7 cellular contexts compared by ENCODE assay signal in the genomic region with DNA sequence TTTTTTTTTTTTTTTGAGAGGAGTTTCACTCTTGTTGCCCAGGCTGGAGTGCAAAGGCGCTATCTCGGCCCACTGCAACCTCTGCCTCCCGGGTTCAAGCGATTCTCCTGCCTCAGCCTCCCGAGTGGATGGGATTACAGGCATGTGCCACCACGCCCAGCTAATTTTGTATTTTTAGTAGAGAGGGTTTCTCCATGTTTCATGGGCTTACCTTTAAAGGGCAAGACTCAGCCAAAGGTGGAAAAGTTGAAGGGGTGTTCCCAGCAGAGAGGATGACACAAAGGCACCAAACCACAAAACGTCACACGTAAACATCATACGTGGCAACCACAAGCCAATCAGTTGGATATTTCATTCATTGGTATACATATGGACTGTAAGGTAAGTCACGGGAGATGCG. TPM values are rescaled to one million over a fixed set of nuclear protein-coding genes. Genes with fewer than 3 reads are reported as not detected.
A peak's percentile ranks its signal among the peaks of the same experiment; 100 is the strongest.
DNase-seq lines count a peak whose midpoint lies in the region; ATAC-seq and TF ChIP-seq lines count a peak whose summit lies in the region.
"Not testable (repeated sequence)": the region's sequence is repeated elsewhere in the genome, so short reads cannot be mapped to it uniquely, and the experiment has no call there.

No MANE protein-coding gene starts in this region.

- not testable (repeated sequence) for H4K20me1 ChIP-seq in H9 (ENCODE audit: control insufficient read depth, insufficient read depth, insufficient read length)

- H2AK5ac ChIP-seq in H9 (ENCODE audit: insufficient read length, low read length) = not testable (repeated sequence)

- not testable (repeated sequence) for H3K79me2 ChIP-seq in H9 (ENCODE audit: insufficient read depth, low read length)

- H3K4me3 ChIP-seq in right atrium auricular region, gastrocnemius medialis: not testable (repeated sequence)

- not testable (repeated sequence) for H3K9me3 Mint-ChIP-seq in H9, brain

- not testable (repeated sequence) for H2BK120ac ChIP-seq in H9 (ENCODE audit: low read depth, low read length, poor library complexity, severe bottlenecking)

- H3K4ac ChIP-seq in H9 (ENCODE audit: low read depth, low read length) = not testable (repeated sequence)

- not testable (repeated sequence) for TF ChIP-seq CTCF in H9 (conservative IDR thresholded peaks at IDR 0.05); brain (conservative IDR thresholded peaks at IDR 0.05); right atrium auricular region (IDR thresholded peaks at IDR 0.05); gastrocnemius medialis (IDR thresholded peaks at IDR 0.05 in 4 of 5, conservative IDR thresholded peaks at IDR 0.05 in 1 of 5)

- DNase-seq in H9; right atrium auricular region (ENCODE audit: low spot score); gastrocnemius medialis: not testable (repeated sequence)
- peak; percentile 52 for DNase-seq in T-helper 22 cell (ENCODE audit: low read depth)
- DNase-seq in activated T-cell treated with anti-CD3 and anti-CD28 coated beads for 24 hours (ENCODE audit: low read depth) = peak; percentile 53
- DNase-seq in stimulated activated CD8-positive, alpha-beta memory T cell treated with anti-CD3 and anti-CD28 coated beads, Interleukin-4, amount 100 ng/mL, for 4 hours (ENCODE audit: low read depth in 2 of 2, low spot score in 1 of 2) = peak; percentile 31 to 43

- H3K36me3 Mint-ChIP-seq in H9 (ENCODE audit: insufficient read depth in 1 of 3, low read depth in 3 of 3); brain: not testable (repeated sequence)

- not testable (repeated sequence) for H3K36me3 ChIP-seq in right atrium auricular region, gastrocnemius medialis

- H2BK5ac ChIP-seq in H9 (ENCODE audit: insufficient read length, low read length) = not testable (repeated sequence)

- H3K56ac ChIP-seq in H9 (ENCODE audit: insufficient read length, low read depth, low read length) = not testable (repeated sequence)

- H3K27ac ChIP-seq in H9 (ENCODE audit: insufficient read length, low read depth, low read length) = not testable (repeated sequence)
- H3K27ac ChIP-seq in right atrium auricular region (peak overlapping the region; percentile 90 to 92), gastrocnemius medialis (peak overlapping the region; percentile 87 to 96 (median 88))

- in situ Hi-C loops in gastrocnemius medialis (cut with MboI; ENCODE audit: low sequenced_read_pairs in 4 of 4) = not testable (repeated sequence)

- H3K4me3 Mint-ChIP-seq in H9 = peak overlapping the region; percentile 45 to 70; a peak in 3 of 5 replicates
- peak overlapping the region in 3 of 5 experiments; percentile 45 to 63 (median 59) for H3K4me3 Mint-ChIP-seq in brain

- ATAC-seq in gastrocnemius medialis = not testable (repeated sequence)

- H3K18ac ChIP-seq in H9 (ENCODE audit: insufficient read length, low read depth, low read length) = not testable (repeated sequence)

- WGBS in H9 (ENCODE audit: extremely low coverage, insufficient read length, low lambda C conversion rate) = no CpG with 5 or more reads among the region's 11 CpGs

- not testable (repeated sequence) for H3K23ac ChIP-seq in H9 (ENCODE audit: insufficient read length, low read depth, low read length)

- H4K8ac ChIP-seq in H9 (replicated peaks; ENCODE audit: insufficient read length, low read depth, low read length) = not testable (repeated sequence)

- not testable (repeated sequence) for H2BK12ac ChIP-seq in H9 (ENCODE audit: insufficient read length, low read depth, low read length)

- not testable (repeated sequence) for H3K79me1 ChIP-seq in H9 (ENCODE audit: insufficient read depth, low read depth, low read length, poor library complexity, severe bottlenecking)

- not testable (repeated sequence) for H3K4me2 ChIP-seq in H9 (ENCODE audit: insufficient read depth, insufficient read length, low read length)

- not testable (repeated sequence) for H3K23me2 ChIP-seq in H9 (ENCODE audit: insufficient read length, low read depth, low read length, poor library complexity, severe bottlenecking)

- not testable (repeated sequence) for H3K14ac ChIP-seq in H9 (ENCODE audit: insufficient read depth, low read length)

- not testable (repeated sequence) for H3K9me3 ChIP-seq in H9 (ENCODE audit: control insufficient read depth, low read depth, low read length); right atrium auricular region; gastrocnemius medialis

- H2BK15ac ChIP-seq in H9 (ENCODE audit: low read depth, low read length) = not testable (repeated sequence)

- not testable (repeated sequence) for H4K5ac ChIP-seq in H9 (ENCODE audit: insufficient read length, low read depth, low read length)

- H2BK20ac ChIP-seq in H9 (ENCODE audit: low read depth, low read length, poor library complexity, severe bottlenecking) = not testable (repeated sequence)

- H3K27me3 Mint-ChIP-seq in H9 (ENCODE audit: low read depth) = not testable (repeated sequence)
- H3K27me3 Mint-ChIP-seq in brain = peaks cover 15% of the 10 kb centered on the region

- intact Hi-C loops in gastrocnemius medialis (cut with DNase I; ENCODE audit: low total_unique reads) = loop anchor here (2.0 to 10.0 kb wide), 4 partner anchors 88 to 402 kb away; a partner anchor contains a TSS

- not testable (repeated sequence) for H3T11ph ChIP-seq in H9 (ENCODE audit: low read length)

- not testable (repeated sequence) for H4K91ac ChIP-seq in H9 (ENCODE audit: insufficient read length, low read depth, low read length)

- H3K9ac ChIP-seq in H9 (ENCODE audit: extremely low read depth, insufficient read length, low read length) = not testable (repeated sequence)

- H3K27ac Mint-ChIP-seq in H9 = not testable (repeated sequence)
- peak overlapping the region in 1 of 5 experiments; percentile 57 for H3K27ac Mint-ChIP-seq in brain

- H3K4me1 Mint-ChIP-seq in H9, brain: not testable (repeated sequence)

- H3K27me3 ChIP-seq in H9 (ENCODE audit: insufficient read depth, low read length); right atrium auricular region; gastrocnemius medialis: not testable (repeated sequence)

- not testable (repeated sequence) for H3K4me1 ChIP-seq in H9 (ENCODE audit: insufficient read depth, low read length); gastrocnemius medialis
- peaks cover 0 to 10% of the 10 kb centered on the region in 2 donors for H3K4me1 ChIP-seq in right atrium auricular region

- TF ChIP-seq POLR2A in gastrocnemius medialis (IDR thresholded peaks at IDR 0.05) = not testable (repeated sequence)

- H2AFZ ChIP-seq in H9 (ENCODE audit: low read length) = not testable (repeated sequence)

RNA-seq across cellular contexts. Expression of a gene that starts 1.1 kb away (rescaled TPM):
- 11.5 and 13.5 TPM in 2 replicates for total RNA-seq in H9 (2021)
- 9.0 TPM for polyA plus RNA-seq in brain (ENCODE audit: insufficient read depth, low read depth, low replicate concordance)
- 10 to 100 TPM; 14.8 to 22.3 TPM for total RNA-seq in right atrium auricular region
- total RNA-seq in gastrocnemius medialis = 10 to 100 TPM in 3 of 4 donors, 1 to 10 TPM in 1; 6.5 to 17.7 (median 13.8) TPM

RNA-seq across cellular contexts. Expression of a gene that starts 52.8 kb away (rescaled TPM):
- 4.9 and 5.7 TPM in 2 replicates for total RNA-seq in H9 (2021)
- polyA plus RNA-seq in brain (ENCODE audit: insufficient read depth, low read depth, low replicate concordance) = 1.4 TPM
- 10 to 100 TPM in 1 of 2 donors, 1 to 10 TPM in 1; 7.3 to 12.4 TPM for total RNA-seq in right atrium auricular region
- total RNA-seq in gastrocnemius medialis = 1 to 10 TPM; 1.7 to 6.2 (median 4.6) TPM

RNA-seq across cellular contexts. Expression of a gene that starts 53.0 kb away (rescaled TPM):
- total RNA-seq in H9 (2021) (5.4 and 6.0 TPM in 2 replicates), right atrium auricular region (10 to 100 TPM; 24.3 to 27.1 TPM), gastrocnemius medialis (10 to 100 TPM in 1 of 4 donors, 1 to 10 TPM in 3; 4.7 to 14.4 (median 8.7) TPM)
- 6.2 TPM for polyA plus RNA-seq in brain (ENCODE audit: insufficient read depth, low read depth, low replicate concordance)
